8 cellular contexts compared by ENCODE assay signal in the genomic region with DNA sequence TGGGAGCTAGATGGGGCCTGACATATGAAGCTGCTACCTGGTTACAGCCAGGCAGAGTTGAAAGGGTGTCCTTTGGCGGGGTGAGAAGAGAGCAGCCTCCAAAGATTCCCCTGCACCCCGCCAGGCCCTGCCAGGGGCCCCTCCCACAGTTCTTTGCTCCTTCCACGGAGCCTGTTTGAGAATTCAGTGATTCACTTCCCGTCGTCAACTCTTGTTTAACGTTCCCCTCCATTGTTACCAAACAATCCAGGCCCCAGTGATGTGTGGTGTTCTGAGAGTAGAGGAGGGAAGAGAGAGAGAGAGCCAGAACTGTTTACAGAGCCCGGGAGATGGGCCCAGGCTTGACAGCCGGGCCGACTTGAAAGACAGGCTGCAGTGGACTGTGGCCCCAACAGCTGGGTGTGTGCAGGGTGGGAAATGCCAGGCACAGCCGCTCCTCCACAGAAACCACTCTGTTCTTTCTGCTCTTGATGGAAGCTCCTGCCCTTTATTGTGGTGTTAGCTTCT.
DNase-seq lines count a peak whose midpoint lies in the region; ATAC-seq and TF ChIP-seq lines count a peak whose summit lies in the region.

No MANE protein-coding gene starts in this region.

- TF ChIP-seq CTCF in Peyer's patch (IDR thresholded peaks at IDR 0.05): no peak
- TF ChIP-seq CTCF in colonic mucosa (IDR thresholded peaks at IDR 0.05): no peak

- H3K36me3 ChIP-seq in Peyer's patch (no peaks in the 10 kb centered on the region), colonic mucosa (no peaks in the 10 kb centered on the region), thymus (ENCODE audit: control insufficient read depth, insufficient read depth) (no peaks in the 10 kb centered on the region)

- no peaks in the 10 kb centered on the region for H3K27me3 ChIP-seq in Peyer's patch
- H3K27me3 ChIP-seq in colonic mucosa: no peaks in the 10 kb centered on the region
- no peaks in the 10 kb centered on the region for H3K27me3 ChIP-seq in thymus (ENCODE audit: control insufficient read depth, insufficient read depth)

- WGBS in thymus: 13% methylated on average over 10 of the region's 10 CpGs

- TF ChIP-seq POLR2A in Peyer's patch (IDR thresholded peaks at IDR 0.05): no peak

- intact Hi-C loops in colonic mucosa (cut with DNase I): no loop called here

- H3K9me3 ChIP-seq in Peyer's patch (no peaks in the 10 kb centered on the region), colonic mucosa (no peaks in the 10 kb centered on the region), thymus (ENCODE audit: control insufficient read depth) (no peaks in the 10 kb centered on the region)

- H3K4me3 ChIP-seq in Peyer's patch (no peak overlapping the region), colonic mucosa (no peak overlapping the region), thymus (ENCODE audit: low read length) (no peak overlapping the region)

- ATAC-seq in HG03045 (IDR thresholded peaks at IDR 0.05; ENCODE audit: unreplicated experiment): no peak
- no peak for ATAC-seq in HG02938 (IDR thresholded peaks at IDR 0.05; ENCODE audit: unreplicated experiment)

- DNase-seq in DMS153 treated with DMSO at 0.1 percent for 48 hours (lab: John Stamatoyannopoulos, UW; ENCODE audit: unreplicated experiment) (peak; percentile 33), Peyer's patch (peak in 2 of 3 donors; percentile 86 to 87), colonic mucosa (peak; percentile 88), mesenteric fat pad (ENCODE audit: low spot score) (peak; percentile 88), cerebellum (ENCODE audit: low spot score) (no peak)

- H3K9ac ChIP-seq in colonic mucosa (ENCODE audit: low read depth in 2 of 2, low read length in 2 of 2): peak overlapping the region; percentile 26 to 50

- H3K27ac ChIP-seq in Peyer's patch (peak overlapping the region; percentile 57 to 90 (median 78)), colonic mucosa (peak overlapping the region; percentile 70), thymus (ENCODE audit: low read depth) (peak overlapping the region; percentile 70)

- H3K4me1 ChIP-seq in Peyer's patch (peaks cover 8 to 72% (median 21%) of the 10 kb centered on the region in 4 donors), colonic mucosa (peaks cover 30% of the 10 kb centered on the region), thymus (ENCODE audit: control insufficient read depth, insufficient read depth, low read length) (peaks cover 36% of the 10 kb centered on the region)
